Comparison of ENCODE assay signal across 9 cellular contexts in the genomic region with DNA sequence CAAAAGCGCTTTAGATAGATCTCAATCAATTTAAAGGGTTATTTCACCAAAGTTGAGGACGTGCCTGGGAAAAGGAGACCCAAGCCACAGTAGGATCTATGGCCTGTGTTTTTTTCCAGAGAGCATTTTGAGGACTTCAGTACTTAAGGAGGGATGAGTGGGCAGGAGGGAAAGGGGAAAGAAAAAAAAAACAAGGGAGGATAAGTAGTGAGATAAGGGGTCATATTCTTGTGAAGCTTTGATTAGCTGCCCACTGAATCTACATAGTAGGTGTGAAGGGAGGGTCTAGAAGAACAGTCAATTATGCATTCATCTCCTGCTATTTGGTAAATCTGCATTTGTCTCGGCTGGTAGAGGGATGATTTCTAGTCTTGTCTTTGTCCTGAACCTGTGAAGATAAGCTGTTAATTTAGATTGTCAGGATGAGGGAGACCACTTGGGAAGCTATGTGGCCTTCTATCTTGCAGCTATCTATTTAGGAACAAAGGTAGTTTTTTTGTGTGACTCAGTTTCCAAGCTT. TPM values are rescaled to one million over a fixed set of nuclear protein-coding genes. Genes with fewer than 3 reads are reported as not detected.
"Had no signal": no experiment of that assay in that cellular context is flagged by ENCODE, and none has a peak within 500 bp of the region (broad histone marks: within the 10 kb centered on the region; RNA-seq: fewer than 3 reads in every experiment).

No MANE protein-coding gene starts in this region.

- H3K4me3 Mint-ChIP-seq: GM23338, H9, HFFc6 had no signal

- H3K4me1 Mint-ChIP-seq: H9 had no signal

- H3K4me1 ChIP-seq: HAP-1 had no signal

- H3K4me3 ChIP-seq: GM23248, GM23338, HAP-1 had no signal

- H3K36me3 ChIP-seq: HAP-1 had no signal

- H3K27ac Mint-ChIP-seq: GM23338, HFFc6 had no signal

- H3K9ac ChIP-seq: GM23248 had no signal

- H3K9me3 Mint-ChIP-seq: GM23338, H9 had no signal

- DNase-seq: GM23248, GOT3, H7, H9, HCEC 1CT, HFFc6 had no signal

- H3K4me2 ChIP-seq: GM23338 had no signal

- H3K9me3 ChIP-seq: HAP-1 had no signal

- H3K27ac ChIP-seq: GM23248 had no signal

- ATAC-seq: GM23338, HCT116 had no signal

RNA-seq across cellular contexts. Expression of gene CLVS2, which starts 48.4 kb away (rescaled TPM):
- total RNA-seq: GM23248, HFFc6 had no signal
- polyA plus RNA-seq: GM23248 had no signal
